In the genomic region with DNA sequence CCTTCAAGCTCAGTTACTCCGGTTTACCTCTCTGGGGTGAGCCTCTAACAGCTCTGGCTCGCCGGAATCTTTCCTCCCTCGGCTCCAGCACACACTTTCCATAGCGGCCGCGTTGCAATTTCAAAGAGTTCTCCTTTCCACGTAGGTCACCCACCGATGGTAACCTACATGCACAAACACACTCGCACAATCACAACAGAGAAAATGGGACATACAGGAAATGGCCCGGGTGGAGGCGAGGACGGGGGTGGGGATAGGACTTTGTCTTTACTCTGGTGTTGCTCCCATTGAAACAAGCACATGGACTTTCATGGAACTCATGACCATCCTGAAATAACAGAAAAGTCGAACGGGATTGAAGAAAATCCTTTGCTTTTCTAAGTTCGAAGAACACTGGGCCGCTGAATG, we compare ENCODE assay signal across 8 cellular contexts. TPM values are rescaled to one million over a fixed set of nuclear protein-coding genes. Genes with fewer than 3 reads are reported as not detected.
DNase-seq lines count a peak whose midpoint lies in the region; TF ChIP-seq lines count a peak whose summit lies in the region.

No MANE protein-coding gene starts in this region.

- H3K27me3 ChIP-seq in stomach: peaks cover 0 to 12% (median 0%) of the 10 kb centered on the region in 3 donors

- 2 to 5% (median 2%) methylated on average over 17 of the region's 17 CpGs for WGBS in stomach, 5 donors

- H3K36me3 ChIP-seq in stomach: no peaks in the 10 kb centered on the region

- peaks cover 11 to 49% (median 31%) of the 10 kb centered on the region in 4 donors for H3K4me1 ChIP-seq in stomach

- DNase-seq in DMS 273 (lab: John Stamatoyannopoulos, UW; ENCODE audit: unreplicated experiment) (peak; percentile 76), DMS 273 treated with DMSO at 0.1 percent for 48 hours (lab: John Stamatoyannopoulos, UW) (no peak), M059J (ENCODE audit: low read depth) (peak; percentile 50), astrocyte of the cerebellum (ENCODE audit: low read depth) (no peak), kidney tubule cell (ENCODE audit: low spot score) (peak; percentile 49), stomach (no peak), cortex of kidney (lab: John Stamatoyannopoulos, UW) (no peak), NCI-H2196 (lab: John Stamatoyannopoulos, UW; ENCODE audit: unreplicated experiment) (no peak)

- no peak for TF ChIP-seq POLR2A in stomach (IDR thresholded peaks at IDR 0.05)

- H3K4me3 ChIP-seq in astrocyte of the cerebellum (ENCODE audit: low read depth, low read length): peak overlapping the region; percentile 79
- H3K4me3 ChIP-seq in stomach: peak overlapping the region; percentile 73 to 87 (median 81)

- TF ChIP-seq CTCF in astrocyte of the cerebellum (IDR thresholded peaks at IDR 0.05; ENCODE audit: low read depth, low read length, missing control alignments) (no peak), stomach (IDR thresholded peaks at IDR 0.05) (no peak)

- TF ChIP-seq EP300 in stomach (IDR thresholded peaks at IDR 0.05): no peak

- in situ Hi-C loops in astrocyte of the cerebellum (cut with HindIII; ENCODE audit: low sequenced_read_pairs): no loop called here

- H3K9me3 ChIP-seq in stomach: no peaks in the 10 kb centered on the region

- H3K27ac ChIP-seq in stomach: peak overlapping the region in 4 of 5 donors; percentile 90 to 98 (median 96)

- intact Hi-C loops in stomach (cut with DNase I; ENCODE audit: low total_unique reads): no loop called here

RNA-seq across cellular contexts. Expression of a gene that starts 1.2 kb away (rescaled TPM):
- total RNA-seq in M059J (2014; rRNA removed; shearing (Covaris generic)): 19.1 and 29.6 TPM in 2 replicates
- 10 to 100 TPM; 20.5 to 53.6 (median 28.7) TPM for total RNA-seq in stomach
- 1 to 10 TPM; 3.7 to 9.8 (median 7.3) TPM for polyA plus RNA-seq in stomach

Comparison
In these comparisons a context has a peak if more than half of its experiments do, and no peak if none do; other contexts are left out.
1. DNase-seq: peak in DMS 273 (single experiment), M059J (single experiment) and kidney tubule cell (single experiment); none in DMS 273 treated with DMSO at 0.1 percent for 48 hours (single experiment), astrocyte of the cerebellum (single experiment), stomach (single experiment), cortex of kidney (single experiment) and NCI-H2196 (single experiment).